8 cellular contexts compared by ENCODE assay signal in genomic region chr7:134886353-134887057, GRCh38.
DNase-seq lines count a peak whose midpoint lies in the region; ATAC-seq and TF ChIP-seq lines count a peak whose summit lies in the region.

No MANE protein-coding gene starts in this region.

- no peaks in the 10 kb centered on the region for H3K79me2 ChIP-seq in GM23338 (replicated peaks; ENCODE audit: insufficient read depth)

- peaks cover 17% of the 10 kb centered on the region for H3K4me1 Mint-ChIP-seq in GM23338

- no peaks in the 10 kb centered on the region for H3K36me3 Mint-ChIP-seq in GM23338 (ENCODE audit: low read depth)

- no peak overlapping the region for H2AFZ ChIP-seq in GM23338

- H3K27me3 ChIP-seq in GM23338 (ENCODE audit: insufficient read depth) = no peaks in the 10 kb centered on the region
- H3K27me3 ChIP-seq in SJSA1 (replicated peaks) = no peaks in the 10 kb centered on the region
- H3K27me3 ChIP-seq in cardiac muscle cell = no peaks in the 10 kb centered on the region

- H3K27ac Mint-ChIP-seq in GM23338 = peak overlapping the region; percentile 14; the same call in 1 of the 2 replicates

- H4K20me1 ChIP-seq in GM23338 (replicated peaks; ENCODE audit: insufficient read depth) = no peaks in the 10 kb centered on the region; the same call in 1 of the 2 replicates

- TF ChIP-seq CTCF in GM23338 (conservative IDR thresholded peaks at IDR 0.05; ENCODE audit: low read depth in 2 of 2) (no peak), cardiac muscle cell (IDR thresholded peaks at IDR 0.05; ENCODE audit: low read depth, low read length) (no peak)

- no peak overlapping the region for H3K4me3 ChIP-seq in GM23338
- no peak overlapping the region for H3K4me3 ChIP-seq in SJSA1
- H3K4me3 ChIP-seq in cardiac muscle cell = no peak overlapping the region
- no peak overlapping the region for H3K4me3 ChIP-seq in skin epidermis

- H3K36me3 ChIP-seq in GM23338 (ENCODE audit: insufficient read depth) = no peaks in the 10 kb centered on the region
- H3K36me3 ChIP-seq in SJSA1 = peaks cover 40% of the 10 kb centered on the region
- no peaks in the 10 kb centered on the region for H3K36me3 ChIP-seq in cardiac muscle cell

- no peaks in the 10 kb centered on the region for H3K9me2 ChIP-seq in GM23338 (ENCODE audit: insufficient read depth)

- H3K9me3 ChIP-seq in SJSA1 (replicated peaks) (no peaks in the 10 kb centered on the region), cardiac muscle cell (ENCODE audit: low read depth) (no peaks in the 10 kb centered on the region)

- no peaks in the 10 kb centered on the region for H3F3A ChIP-seq in GM23338 (replicated peaks; ENCODE audit: low read depth)

- H3K4me1 ChIP-seq in GM23338 (ENCODE audit: insufficient read depth) (peaks cover 6% of the 10 kb centered on the region; the same call in 1 of the 2 replicates), SJSA1 (replicated peaks) (peaks cover 67% of the 10 kb centered on the region), cardiac muscle cell (ENCODE audit: low read depth) (peaks cover 26% of the 10 kb centered on the region)

- H3K9me3 Mint-ChIP-seq in GM23338 = no peaks in the 10 kb centered on the region

- H3K27me3 Mint-ChIP-seq in GM23338 (ENCODE audit: insufficient read depth, low read depth, poor library complexity) = peaks cover 3% of the 10 kb centered on the region

- ATAC-seq in GM23338 (no peak), HG03571 (IDR thresholded peaks at IDR 0.05; ENCODE audit: unreplicated experiment) (no peak), HG02610 (IDR thresholded peaks at IDR 0.05; ENCODE audit: unreplicated experiment) (no peak)

- DNase-seq in GM23338 (ENCODE audit: low spot score) = no peak
- DNase-seq in SJSA1 (ENCODE audit: low read depth in 1 of 2, low spot score in 2 of 2) = peak; percentile 56 to 75
- peak; percentile 37 to 89 for DNase-seq in cardiac muscle cell (ENCODE audit: low read depth in 1 of 2, low spot score in 1 of 2)
- no peak for DNase-seq in stimulated activated CD4-positive, alpha-beta T cell treated with anti-CD3 and anti-CD28 coated beads, Interleukin-4, amount 100 ng/mL, for 4 hours
- DNase-seq in globus pallidus (ENCODE audit: low spot score) = no peak

- no peak overlapping the region for H3K4me3 Mint-ChIP-seq in GM23338

- no peak overlapping the region for H3K4me2 ChIP-seq in GM23338

- H3K27ac ChIP-seq in GM23338 (ENCODE audit: low read depth) = peak overlapping the region; percentile 61; the same call in 1 of the 2 replicates
- H3K27ac ChIP-seq in SJSA1 = peak overlapping the region; percentile 87
- peak overlapping the region; percentile 86 for H3K27ac ChIP-seq in cardiac muscle cell
- H3K27ac ChIP-seq in skin epidermis = peak overlapping the region in 13 of 21 experiments; percentile 16 to 73 (median 37)

TF ChIP-seq in GM23338, 12 proteins besides CTCF, POLR2A, EP300 and RAD21:
- TF ChIP-seq, protein P1, sequence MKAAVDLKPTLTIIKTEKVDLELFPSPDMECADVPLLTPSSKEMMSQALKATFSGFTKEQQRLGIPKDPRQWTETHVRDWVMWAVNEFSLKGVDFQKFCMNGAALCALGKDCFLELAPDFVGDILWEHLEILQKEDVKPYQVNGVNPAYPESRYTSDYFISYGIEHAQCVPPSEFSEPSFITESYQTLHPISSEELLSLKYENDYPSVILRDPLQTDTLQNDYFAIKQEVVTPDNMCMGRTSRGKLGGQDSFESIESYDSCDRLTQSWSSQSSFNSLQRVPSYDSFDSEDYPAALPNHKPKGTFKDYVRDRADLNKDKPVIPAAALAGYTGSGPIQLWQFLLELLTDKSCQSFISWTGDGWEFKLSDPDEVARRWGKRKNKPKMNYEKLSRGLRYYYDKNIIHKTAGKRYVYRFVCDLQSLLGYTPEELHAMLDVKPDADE (IDR thresholded peaks at IDR 0.05) = no peak

Comparison
In these comparisons a context has a peak if more than half of its experiments do, and no peak if none do; other contexts are left out.
1. DNase-seq: peak in SJSA1 (2 of 2) and cardiac muscle cell (2 of 2); none in GM23338 (single experiment), stimulated activated CD4-positive, alpha-beta T cell treated with anti-CD3 and anti-CD28 coated beads, Interleukin-4, amount 100 ng/mL, for 4 hours (0 of 2) and globus pallidus (single experiment).
2. H3K27ac ChIP-seq: peak in every context shown above with its lines; median percentile 87 in SJSA1; 86 in cardiac muscle cell; 61 in GM23338; 37 in skin epidermis.